ENCODE assay signal across 17 cellular contexts in genomic region chr6:20349225-20349624, GRCh38.
"Had no signal": no experiment of that assay in that cellular context is flagged by ENCODE, and none has a peak within 500 bp of the region (broad histone marks: within the 10 kb centered on the region; RNA-seq: fewer than 3 reads in every experiment).

No MANE protein-coding gene starts in this region.

- H3K9me3 ChIP-seq: ascending aorta, colonic mucosa, thyroid gland had no signal

- H3K4me1 ChIP-seq: ascending aorta, colonic mucosa, foreskin keratinocyte, lower lobe of right lung, sigmoid colon, thyroid gland had no signal

- H3K27me3 ChIP-seq: ascending aorta, colonic mucosa, foreskin keratinocyte, sigmoid colon, thyroid gland had no signal

- H3K27ac Mint-ChIP-seq: activated naive CD4-positive, alpha-beta T cell treated with anti-CD3 and anti-CD28 coated beads, Interleukin-2, amount 50 U/mL, for 24 hours; nephron had no signal

- H3K4me1 Mint-ChIP-seq: nephron had no signal

- H3K36me3 ChIP-seq: ascending aorta, colonic mucosa, lower lobe of right lung, sigmoid colon, thyroid gland had no signal

- H3K9me3 Mint-ChIP-seq: activated naive CD4-positive, alpha-beta T cell treated with anti-CD3 and anti-CD28 coated beads, Interleukin-2, amount 50 U/mL, for 24 hours; central memory CD8-positive, alpha-beta T cell had no signal

- FAIRE-seq: keratinocyte had no signal

- H3K4me3 Mint-ChIP-seq: activated naive CD4-positive, alpha-beta T cell treated with anti-CD3 and anti-CD28 coated beads, Interleukin-2, amount 50 U/mL, for 24 hours; central memory CD8-positive, alpha-beta T cell; nephron had no signal

- DNase-seq: activated CD4-positive, alpha-beta T cell treated with anti-CD3 and anti-CD28 coated beads, Interleukin-2, amount 50 U/mL, for 1 hour; activated CD8-positive, alpha-beta memory T cell treated with anti-CD3 and anti-CD28 coated beads, Interleukin-2, amount 50 U/mL, for 48 hours; activated effector memory CD4-positive, alpha-beta T cell treated with Interleukin-2 at 50 U/mL for 16 hours; activated T-cell treated with anti-CD3 and anti-CD28 coated beads, Interleukin-2, amount 50 U/mL, for 48 hours; colonic mucosa; foreskin keratinocyte; hypothalamus; lower lobe of right lung; sigmoid colon; stimulated activated CD8-positive, alpha-beta memory T cell treated with anti-CD3 and anti-CD28 coated beads, Interleukin-4, amount 100 ng/mL, for 48 hours; stimulated activated naive CD4-positive, alpha-beta T cell treated with Interleukin-2 at 50 U/mL for 16 hours; thyroid gland had no signal

- H3K27me3 Mint-ChIP-seq: activated naive CD4-positive, alpha-beta T cell treated with anti-CD3 and anti-CD28 coated beads, Interleukin-2, amount 50 U/mL, for 24 hours; central memory CD8-positive, alpha-beta T cell had no signal

- ATAC-seq: foreskin keratinocyte, lower lobe of right lung had no signal

- H3K4me3 ChIP-seq: ascending aorta, colonic mucosa, lower lobe of right lung, sigmoid colon, thyroid gland had no signal

- H3K27ac ChIP-seq: ascending aorta, colonic mucosa, foreskin keratinocyte, lower lobe of right lung, sigmoid colon, thyroid gland had no signal
